22 cellular contexts compared by ENCODE assay signal in the genomic region with DNA sequence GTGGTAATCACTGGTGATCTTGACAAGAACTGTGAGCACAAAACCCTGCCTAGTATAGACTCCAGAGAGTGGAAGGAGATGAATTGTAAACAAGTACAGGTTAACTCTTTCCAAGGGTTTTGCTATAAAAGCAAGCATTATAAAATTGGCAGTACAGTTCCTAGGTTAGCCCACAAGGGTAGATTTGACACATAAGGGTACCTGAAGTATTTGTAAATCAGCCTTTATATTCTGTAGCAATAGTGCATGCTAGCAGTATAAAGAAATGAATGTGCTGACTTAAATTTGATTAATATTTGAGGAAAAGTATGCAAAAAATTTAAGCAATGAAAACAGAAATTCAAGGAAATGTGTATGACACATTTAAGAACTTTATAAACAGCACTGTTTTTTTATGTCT. TPM values are rescaled to one million over a fixed set of nuclear protein-coding genes. Genes with fewer than 3 reads are reported as not detected.
DNase-seq lines count a peak whose midpoint lies in the region; ATAC-seq and TF ChIP-seq lines count a peak whose summit lies in the region.
"Had no signal": no experiment of that assay in that cellular context is flagged by ENCODE, and none has a peak within 500 bp of the region (broad histone marks: within the 10 kb centered on the region; RNA-seq: fewer than 3 reads in every experiment).

No MANE protein-coding gene starts in this region.

- H3K27ac Mint-ChIP-seq in activated CD4-positive, alpha-beta memory T cell treated with anti-CD3 and anti-CD28 coated beads for 36 hours: peak overlapping the region; percentile 30
- no peak overlapping the region for H3K27ac Mint-ChIP-seq in activated CD4-positive, alpha-beta memory T cell treated with anti-CD3 and anti-CD28 coated beads, Interleukin-2, amount 10 ng/mL, durations not matched to agents 7 days and 5 days
- H3K27ac Mint-ChIP-seq in neural progenitor cell (no peak overlapping the region), CD14-positive monocyte (peak overlapping the region in 3 of 7 donors; percentile 1 to 29 (median 26))
- H3K27ac Mint-ChIP-seq: activated naive CD8-positive, alpha-beta T cell treated with anti-CD3 and anti-CD28 coated beads for 36 hours; GM23338; nephron progenitor cell had no signal

- no peak overlapping the region for H2AFZ ChIP-seq in neural progenitor cell (replicated peaks)
- H2AFZ ChIP-seq: GM23338 had no signal

- POLR2A ChIA-PET in activated CD4-positive, alpha-beta memory T cell treated with anti-CD3 and anti-CD28 coated beads for 36 hours (lab: Charles Lee): no interaction called here
- POLR2A ChIA-PET in activated CD4-positive, alpha-beta memory T cell treated with anti-CD3 and anti-CD28 coated beads, Interleukin-2, amount 10 ng/mL, durations not matched to agents 7 days and 5 days (lab: Charles Lee): no interaction called here

- no peaks in the 10 kb centered on the region for H3K27me3 ChIP-seq in neural progenitor cell
- H3K27me3 ChIP-seq: esophagus squamous epithelium, heart right ventricle had no signal

- ATAC-seq in GM19023 (IDR thresholded peaks at IDR 0.05; ENCODE audit: unreplicated experiment): no peak
- ATAC-seq: GM23338, heart right ventricle, psoas muscle had no signal

- peaks cover 17% of the 10 kb centered on the region for H3K36me3 Mint-ChIP-seq in activated CD4-positive, alpha-beta memory T cell treated with anti-CD3 and anti-CD28 coated beads for 36 hours
- H3K36me3 Mint-ChIP-seq in activated CD4-positive, alpha-beta memory T cell treated with anti-CD3 and anti-CD28 coated beads, Interleukin-2, amount 10 ng/mL, durations not matched to agents 7 days and 5 days (ENCODE audit: low read depth): peaks cover 35% of the 10 kb centered on the region
- H3K36me3 Mint-ChIP-seq in neural progenitor cell (peaks cover 23% of the 10 kb centered on the region), CD14-positive monocyte (peaks cover 15 to 33% of the 10 kb centered on the region in 2 donors)

- no peak overlapping the region for H3K4me3 ChIP-seq in choroid plexus epithelial cell (ENCODE audit: low read depth, low read length)
- H3K4me3 ChIP-seq in neural progenitor cell: no peak overlapping the region
- H3K4me3 ChIP-seq: esophagus squamous epithelium, GM23338, heart right ventricle, psoas muscle, thoracic aorta had no signal

- H3K27ac ChIP-seq in neural progenitor cell: peak overlapping the region; percentile 1
- H3K27ac ChIP-seq: C4-2B, esophagus squamous epithelium, heart right ventricle, psoas muscle, RWPE1, thoracic aorta had no signal

- peaks cover 93% of the 10 kb centered on the region for H4K20me1 ChIP-seq in neural progenitor cell (ENCODE audit: low read depth)

- H3K4me2 ChIP-seq in neural progenitor cell: no peak overlapping the region
- H3K4me2 ChIP-seq: GM23338 had no signal

- no peaks in the 10 kb centered on the region for H3K9me3 ChIP-seq in neural progenitor cell (ENCODE audit: low read depth)
- H3K9me3 ChIP-seq: esophagus squamous epithelium, heart right ventricle, psoas muscle, thoracic aorta had no signal

- peaks cover 8% of the 10 kb centered on the region for H3K36me3 ChIP-seq in neural progenitor cell
- H3K36me3 ChIP-seq: thoracic aorta had no signal

- CTCF ChIA-PET in activated CD4-positive, alpha-beta memory T cell treated with anti-CD3 and anti-CD28 coated beads for 36 hours (lab: Charles Lee): no interaction called here
- CTCF ChIA-PET in activated CD4-positive, alpha-beta memory T cell treated with anti-CD3 and anti-CD28 coated beads, Interleukin-2, amount 10 ng/mL, durations not matched to agents 7 days and 5 days (lab: Charles Lee): no interaction called here

- peaks cover 69% of the 10 kb centered on the region for H3K4me1 Mint-ChIP-seq in activated CD4-positive, alpha-beta memory T cell treated with anti-CD3 and anti-CD28 coated beads for 36 hours (ENCODE audit: low read depth)
- peaks cover 15% of the 10 kb centered on the region for H3K4me1 Mint-ChIP-seq in activated CD4-positive, alpha-beta memory T cell treated with anti-CD3 and anti-CD28 coated beads, Interleukin-2, amount 10 ng/mL, durations not matched to agents 7 days and 5 days
- no peaks in the 10 kb centered on the region for H3K4me1 Mint-ChIP-seq in neural progenitor cell
- peaks cover 39% of the 10 kb centered on the region for H3K4me1 Mint-ChIP-seq in CD14-positive monocyte
- H3K4me1 Mint-ChIP-seq: nephron progenitor cell had no signal

- no peaks in the 10 kb centered on the region for H3K27me3 Mint-ChIP-seq in activated CD4-positive, alpha-beta memory T cell treated with anti-CD3 and anti-CD28 coated beads for 36 hours
- H3K27me3 Mint-ChIP-seq in activated CD4-positive, alpha-beta memory T cell treated with anti-CD3 and anti-CD28 coated beads, Interleukin-2, amount 10 ng/mL, durations not matched to agents 7 days and 5 days: no peaks in the 10 kb centered on the region
- H3K27me3 Mint-ChIP-seq in neural progenitor cell (ENCODE audit: insufficient read depth, low read depth) (no peaks in the 10 kb centered on the region), CD14-positive monocyte (ENCODE audit: low read depth in 3 of 3) (no peaks in the 10 kb centered on the region)
- H3K27me3 Mint-ChIP-seq: activated naive CD8-positive, alpha-beta T cell treated with anti-CD3 and anti-CD28 coated beads for 36 hours; T-cell had no signal

- H3K4me1 ChIP-seq in neural progenitor cell: no peaks in the 10 kb centered on the region

- H3K9ac ChIP-seq in neural progenitor cell: no peak overlapping the region

- peaks cover 24% of the 10 kb centered on the region for H3F3A ChIP-seq in neural progenitor cell (ENCODE audit: low read depth)

- intact Hi-C loops in activated CD4-positive, alpha-beta memory T cell treated with anti-CD3 and anti-CD28 coated beads for 36 hours (cut with micrococcal nuclease): no loop called here
- intact Hi-C loops in CD14-positive monocyte (cut with micrococcal nuclease): no loop called here

- peaks cover 100% of the 10 kb centered on the region for H3K79me2 ChIP-seq in neural progenitor cell (ENCODE audit: low read depth)

- no peak for DNase-seq in activated CD4-positive, alpha-beta memory T cell treated with anti-CD3 and anti-CD28 coated beads for 36 hours
- DNase-seq in activated CD4-positive, alpha-beta memory T cell treated with anti-CD3 and anti-CD28 coated beads, Interleukin-2, amount 10 ng/mL, durations not matched to agents 7 days and 5 days: no peak
- peak; percentile 36 for DNase-seq in HCEC 1CT
- peak; percentile 26 for DNase-seq in choroid plexus epithelial cell (ENCODE audit: low read depth)
- no peak for DNase-seq in neural progenitor cell (ENCODE audit: low spot score)
- DNase-seq in kidney tubule cell (ENCODE audit: low spot score): no peak
- DNase-seq in CD14-positive monocyte (ENCODE audit: low spot score): no peak
- DNase-seq: activated naive CD8-positive, alpha-beta T cell treated with anti-CD3 and anti-CD28 coated beads for 36 hours; activated T-cell treated with anti-CD3 and anti-CD28 coated beads, Interleukin-2, amount 50 U/mL, for 48 hours; DMS79; esophagus squamous epithelium; heart right ventricle; NCI-H2029 treated with DMSO at 0.1 percent for 48 hours; NCI-H510A; nephron progenitor cell; psoas muscle; T-cell had no signal

- peaks cover 2% of the 10 kb centered on the region for H3K9me3 Mint-ChIP-seq in activated CD4-positive, alpha-beta memory T cell treated with anti-CD3 and anti-CD28 coated beads for 36 hours
- no peaks in the 10 kb centered on the region for H3K9me3 Mint-ChIP-seq in activated CD4-positive, alpha-beta memory T cell treated with anti-CD3 and anti-CD28 coated beads, Interleukin-2, amount 10 ng/mL, durations not matched to agents 7 days and 5 days
- H3K9me3 Mint-ChIP-seq in neural progenitor cell (peaks cover 6% of the 10 kb centered on the region), CD14-positive monocyte (peaks cover 0 to 3% (median under 1%) of the 10 kb centered on the region in 7 donors)
- H3K9me3 Mint-ChIP-seq: GM23338 had no signal

- TF ChIP-seq CTCF in choroid plexus epithelial cell (conservative IDR thresholded peaks at IDR 0.05; ENCODE audit: low read depth, low read length) (no peak), neural progenitor cell (IDR thresholded peaks at IDR 0.05) (no peak), CD14-positive monocyte (IDR thresholded peaks at IDR 0.05) (no peak)

- no peak overlapping the region for H3K4me3 Mint-ChIP-seq in activated CD4-positive, alpha-beta memory T cell treated with anti-CD3 and anti-CD28 coated beads for 36 hours
- no peak overlapping the region for H3K4me3 Mint-ChIP-seq in activated CD4-positive, alpha-beta memory T cell treated with anti-CD3 and anti-CD28 coated beads, Interleukin-2, amount 10 ng/mL, durations not matched to agents 7 days and 5 days
- no peak overlapping the region for H3K4me3 Mint-ChIP-seq in neural progenitor cell
- H3K4me3 Mint-ChIP-seq in CD14-positive monocyte: no peak overlapping the region
- H3K4me3 Mint-ChIP-seq: activated naive CD8-positive, alpha-beta T cell treated with anti-CD3 and anti-CD28 coated beads for 36 hours; GM23338; nephron progenitor cell had no signal

RNA-seq across cellular contexts. Expression of a gene that starts 42.4 kb away (rescaled TPM):
- total RNA-seq in activated CD4-positive, alpha-beta memory T cell treated with anti-CD3 and anti-CD28 coated beads for 36 hours: 10 to 100 TPM; 79.9 to 90.1 TPM
- 10 to 100 TPM; 94.9 to 96.9 TPM for total RNA-seq in activated CD4-positive, alpha-beta memory T cell treated with anti-CD3 and anti-CD28 coated beads, Interleukin-2, amount 10 ng/mL, durations not matched to agents 7 days and 5 days
- total RNA-seq in neural progenitor cell (ENCODE audit: low replicate concordance): 148 and 210 TPM in 2 replicates
- polyA plus RNA-seq in CD14-positive monocyte: 10 to 100 TPM; 44.8 to 54.2 TPM

Comparison
In these comparisons a context has a peak if more than half of its experiments do, and no peak if none do; other contexts are left out.
1. DNase-seq: peak in HCEC 1CT (single experiment) and choroid plexus epithelial cell (single experiment); none in activated CD4-positive, alpha-beta memory T cell treated with anti-CD3 and anti-CD28 coated beads for 36 hours (single experiment), activated CD4-positive, alpha-beta memory T cell treated with anti-CD3 and anti-CD28 coated beads, Interleukin-2, amount 10 ng/mL, durations not matched to agents 7 days and 5 days (single experiment), neural progenitor cell (single experiment), kidney tubule cell (single experiment) and CD14-positive monocyte (single experiment).